Comparison of ENCODE assay signal across 18 cellular contexts in the genomic region with DNA sequence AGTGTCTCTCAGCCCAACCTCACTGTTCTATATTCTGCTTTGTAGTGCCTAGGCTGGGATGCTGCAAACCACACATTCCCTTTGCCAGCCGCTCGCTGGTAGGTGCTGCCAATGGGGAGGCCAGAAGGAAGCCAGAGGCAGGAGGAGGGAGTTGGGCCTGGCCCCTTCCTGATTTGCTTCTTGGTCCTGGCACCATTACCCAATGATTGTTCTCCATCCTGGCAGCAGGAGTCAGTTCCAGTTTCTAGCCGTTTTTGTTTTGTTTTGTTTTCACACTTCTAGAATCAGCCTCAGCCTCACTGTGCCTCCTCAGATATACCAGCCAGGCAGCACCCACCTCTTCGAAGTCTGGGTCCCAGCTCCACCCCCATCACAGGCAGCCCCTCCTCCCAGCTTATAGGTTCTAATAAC. TPM values are rescaled to one million over a fixed set of nuclear protein-coding genes. Genes with fewer than 3 reads are reported as not detected.
DNase-seq lines count a peak whose midpoint lies in the region; ATAC-seq, FAIRE-seq and TF ChIP-seq lines count a peak whose summit lies in the region.
"Had no signal": no experiment of that assay in that cellular context is flagged by ENCODE, and none has a peak within 500 bp of the region (broad histone marks: within the 10 kb centered on the region; RNA-seq: fewer than 3 reads in every experiment).

No MANE protein-coding gene starts in this region.

- no peak for TF ChIP-seq POLR2A in breast epithelium (IDR thresholded peaks at IDR 0.05)
- TF ChIP-seq POLR2A in HepG2 (IDR thresholded peaks at IDR 0.05; ENCODE audit: insufficient read depth in 1 of 2, low read depth in 2 of 2, low read length in 2 of 2): no peak

- H3K27me3 ChIP-seq in breast epithelium (no peaks in the 10 kb centered on the region), thoracic aorta (replicated peaks; ENCODE audit: insufficient read depth) (no peaks in the 10 kb centered on the region), HepG2 (ENCODE audit: control insufficient read depth in 1 of 2, insufficient read depth in 2 of 2, low read length in 2 of 2) (peaks cover 3 to 46% of the 10 kb centered on the region in 2 experiments; a peak in 4 of 5 replicates)
- H3K27me3 ChIP-seq: adrenal gland, pancreas, upper lobe of left lung had no signal

- no TSS peak for BruUV-seq in MCF 10A (replicated peaks; lab: Mats Ljungman, UMichigan)
- no TSS peak for BruUV-seq in HepG2 (replicated peaks; lab: Mats Ljungman, UMichigan)

- no peak for DNase-seq in breast epithelium (ENCODE audit: low spot score in 2 of 2)
- no peak for DNase-seq in MCF 10A (ENCODE audit: unreplicated experiment)
- DNase-seq in NOMO-1 treated with dmso at 0.1 percent for 144 hours (lab: John Stamatoyannopoulos, UW; ENCODE audit: unreplicated experiment): peak; percentile 24
- peak; percentile 39 for DNase-seq in globus pallidus (ENCODE audit: low spot score)
- DNase-seq in thoracic aorta (ENCODE audit: low spot score): no peak
- no peak for DNase-seq in HepG2 (ENCODE audit: low spot score)
- no peak for DNase-seq in progenitor cell of endocrine pancreas (ENCODE audit: low spot score, unreplicated experiment)
- DNase-seq: activated T-cell treated with anti-CD3 and anti-CD28 coated beads, Interleukin-2, amount 50 U/mL, for 24 hours; NCI-H1105; NCI-H748 treated with DMSO at 0.1 percent for 48 hours; pancreas; stimulated activated CD4-positive, alpha-beta T cell treated with anti-CD3 and anti-CD28 coated beads, Interleukin-12 subunit alpha, Interleukin-12 subunit beta, amount 100 ng/mL, for 4 hours; upper lobe of left lung had no signal

- no peak overlapping the region for H3K4me2 ChIP-seq in HepG2 (ENCODE audit: low read depth, low read length)

- H3K27ac Mint-ChIP-seq in MCF 10A (ENCODE audit: low read depth, unreplicated experiment): no peak overlapping the region
- no peak overlapping the region for H3K27ac Mint-ChIP-seq in progenitor cell of endocrine pancreas
- H3K27ac Mint-ChIP-seq: activated T-cell treated with anti-CD3 and anti-CD28 coated beads, Interleukin-2, amount 50 U/mL, for 24 hours; memory B cell had no signal

- H3K27ac ChIP-seq in breast epithelium: peak overlapping the region; percentile 58 to 83
- peak overlapping the region; percentile 34 to 37 for H3K27ac ChIP-seq in thoracic aorta
- no peak overlapping the region for H3K27ac ChIP-seq in HepG2 (ENCODE audit: extremely low read length, insufficient read depth, low read length)
- H3K27ac ChIP-seq: adrenal gland, pancreas, upper lobe of left lung had no signal

- H3K27me3 Mint-ChIP-seq in MCF 10A (ENCODE audit: insufficient read depth, unreplicated experiment): peaks cover 11% of the 10 kb centered on the region
- H3K27me3 Mint-ChIP-seq in progenitor cell of endocrine pancreas: peaks cover 39% of the 10 kb centered on the region

- H3K4me1 ChIP-seq in breast epithelium (peaks cover 0 to 5% of the 10 kb centered on the region in 2 donors), thoracic aorta (ENCODE audit: control insufficient read depth in 1 of 2, low read depth in 2 of 2) (peaks cover 4 to 25% of the 10 kb centered on the region in 2 donors), HepG2 (ENCODE audit: insufficient read depth, low read length) (peaks cover 12% of the 10 kb centered on the region)
- H3K4me1 ChIP-seq: adrenal gland, pancreas had no signal

- FAIRE-seq in HepG2 (lab: Jason Lieb, UNC): no peak
- FAIRE-seq: D721Med, pancreas had no signal

- TF ChIP-seq EP300 in HepG2 (IDR thresholded peaks at IDR 0.05; ENCODE audit: low read depth in 2 of 2, low read length in 2 of 2): no peak
- TF ChIP-seq EP300 in HepG2 (CRISPR knock-in tag; IDR thresholded peaks at IDR 0.05; ENCODE audit: borderline replicate concordance): no peak

- no peaks in the 10 kb centered on the region for H3K9me3 Mint-ChIP-seq in MCF 10A (ENCODE audit: unreplicated experiment)
- H3K9me3 Mint-ChIP-seq in progenitor cell of endocrine pancreas (ENCODE audit: low read depth): no peaks in the 10 kb centered on the region
- H3K9me3 Mint-ChIP-seq: activated T-cell treated with anti-CD3 and anti-CD28 coated beads, Interleukin-2, amount 50 U/mL, for 24 hours; memory B cell had no signal

- H3K4me1 Mint-ChIP-seq in MCF 10A (ENCODE audit: insufficient read depth, unreplicated experiment) (peaks cover 20% of the 10 kb centered on the region), progenitor cell of endocrine pancreas (ENCODE audit: low read depth) (no peaks in the 10 kb centered on the region)

- H3K79me2 ChIP-seq in HepG2 (ENCODE audit: insufficient read depth, low read length): no peaks in the 10 kb centered on the region

- CTCF ChIA-PET in MCF 10A (lab: Yijun Ruan, JAX) (interaction anchor here (0.7 to 3.1 kb wide), 6 partner anchors 10 to 129 kb away, joined by 3 to 18 read pairs (median 6); no protein-coding TSS in a partner anchor), HepG2 (lab: Yijun Ruan, JAX; ENCODE audit: low intra/inter-chr PET ratio, low total read pairs) (no interaction called here)

- TF ChIP-seq RAD21 in HepG2 (CRISPR knock-in tag; IDR thresholded peaks at IDR 0.05): no peak

- 50% methylated on average over 4 of the region's 4 CpGs for WGBS in HepG2 (ENCODE audit: low lambda C conversion rate)

- H3K36me3 Mint-ChIP-seq in MCF 10A (ENCODE audit: insufficient read depth, unreplicated experiment) (no peaks in the 10 kb centered on the region), progenitor cell of endocrine pancreas (ENCODE audit: insufficient read depth) (no peaks in the 10 kb centered on the region)
- H3K36me3 Mint-ChIP-seq: memory B cell had no signal

- H2AFZ ChIP-seq in HepG2 (ENCODE audit: low read length): no peak overlapping the region

- in situ Hi-C loops in HepG2 (cut with HindIII; ENCODE audit: extremely low pct_ligation_motif_present, low pct_unique_long_range_greater_than_20kb): no loop called here

- intact Hi-C loops in breast epithelium (cut with DNase I; ENCODE audit: low total_unique reads): no loop called here
- intact Hi-C loops in MCF 10A (cut with micrococcal nuclease): no loop called here
- intact Hi-C loops in HepG2 (cut with micrococcal nuclease; ENCODE audit: unreplicated experiment): no loop called here

- no peak overlapping the region for H3K9ac ChIP-seq in HepG2 (ENCODE audit: insufficient read depth, low read depth, low read length)

- POLR2A ChIA-PET in MCF 10A (lab: Yijun Ruan, JAX) (no interaction called here), HepG2 (lab: Yijun Ruan, JAX) (no interaction called here)

- no peak for ATAC-seq in thoracic aorta (ENCODE audit: insufficient number of reproducible peaks, low FRiP score, low read depth)
- ATAC-seq in HepG2: no peak
- ATAC-seq in HG03469 (IDR thresholded peaks at IDR 0.05; ENCODE audit: unreplicated experiment): no peak

- no peaks in the 10 kb centered on the region; the same call in 1 of the 2 replicates for H4K20me1 ChIP-seq in HepG2 (ENCODE audit: insufficient read depth, low read length)

- TF ChIP-seq CTCF in breast epithelium (IDR thresholded peaks at IDR 0.05) (no peak), MCF 10A (IDR thresholded peaks at IDR 0.05; ENCODE audit: unreplicated experiment) (no peak), thoracic aorta (IDR thresholded peaks at IDR 0.05) (no peak), HepG2 (CRISPR knock-in tag; IDR thresholded peaks at IDR 0.05) (no peak), progenitor cell of endocrine pancreas (IDR thresholded peaks at IDR 0.05; ENCODE audit: unreplicated experiment) (no peak)

- H3K4me3 Mint-ChIP-seq in MCF 10A (ENCODE audit: unreplicated experiment) (no peak overlapping the region), progenitor cell of endocrine pancreas (ENCODE audit: low read depth) (no peak overlapping the region)
- H3K4me3 Mint-ChIP-seq: activated T-cell treated with anti-CD3 and anti-CD28 coated beads, Interleukin-2, amount 50 U/mL, for 24 hours; memory B cell had no signal

- H3K9me3 ChIP-seq in breast epithelium (no peaks in the 10 kb centered on the region), thoracic aorta (no peaks in the 10 kb centered on the region), HepG2 (ENCODE audit: low read length) (no peaks in the 10 kb centered on the region)
- H3K9me3 ChIP-seq: adrenal gland, pancreas, upper lobe of left lung had no signal

- H3K4me3 ChIP-seq in breast epithelium (peak overlapping the region in 1 of 3 donors; percentile 15), thoracic aorta (peak overlapping the region; percentile 38), HepG2 (replicated peaks in 1 of 3; ENCODE audit: insufficient read depth in 1 of 3, low read depth in 2 of 3, low read length in 3 of 3) (no peak overlapping the region)
- H3K4me3 ChIP-seq: adrenal gland, pancreas, upper lobe of left lung had no signal

- H3K36me3 ChIP-seq in breast epithelium: no peaks in the 10 kb centered on the region
- H3K36me3 ChIP-seq in thoracic aorta: no peaks in the 10 kb centered on the region
- no peaks in the 10 kb centered on the region for H3K36me3 ChIP-seq in HepG2 (replicated peaks in 1 of 2; ENCODE audit: control insufficient read depth in 1 of 2, insufficient read depth in 2 of 2, low read length in 2 of 2)
- H3K36me3 ChIP-seq: adrenal gland, pancreas, upper lobe of left lung had no signal

RNA-seq across cellular contexts. Expression of a gene that starts 27.4 kb away (rescaled TPM):
- total RNA-seq in breast epithelium (10 to 100 TPM in 1 of 3 donors, 1 to 10 TPM in 2; 6.9 to 26.1 (median 6.9) TPM), MCF 10A (2022) (not detected in 2 replicates), thoracic aorta (10 to 100 TPM; 15.4 to 24.5 TPM), HepG2 (2016; rRNA removed; fragmentation: Illumina TruSeq; extraction: Trizol) (3.8 and 8.8 TPM in 2 replicates), progenitor cell of endocrine pancreas (3.6 and 3.7 TPM in 2 replicates)
- total RNA-seq in HepG2 (2016; cell fraction: cytosol; rRNA removed; fragmentation: Illumina TruSeq; extraction: Trizol; ENCODE audit: low read depth): 0.91 and 0.97 TPM in 2 replicates
- total RNA-seq in HepG2 (2016; cell fraction: insoluble cytoplasmic fraction; rRNA removed; fragmentation: Illumina TruSeq; extraction: Trizol): 3.1 and 9.9 TPM in 2 replicates
- total RNA-seq in HepG2 (2016; cell fraction: membrane; rRNA removed; fragmentation: Illumina TruSeq; extraction: Trizol): 2.6 and 3.1 TPM in 2 replicates
- 9.7 TPM in 2 replicates for total RNA-seq in HepG2 (2016; cell fraction: nucleus; rRNA removed; fragmentation: Illumina TruSeq; extraction: Trizol)
- 21.1 and 31.3 TPM in 2 replicates for polyA plus RNA-seq in HepG2 (2011; rRNA removed)
- 19.8 and 25.9 TPM in 2 replicates for polyA plus RNA-seq in HepG2 (2011; cell fraction: cytosol; rRNA removed)
- polyA plus RNA-seq in HepG2 (2011; cell fraction: nucleus; rRNA removed): 20.8 and 24.7 TPM in 2 replicates
- 12.1 and 16.1 TPM in 2 replicates for polyA plus RNA-seq in HepG2 (2012)
- 0.87 and 1.0 TPM in 2 replicates for polyA plus RNA-seq in HepG2 (2016; cell fraction: cytosol; fragmentation: Illumina TruSeq; extraction: Trizol; ENCODE audit: low read depth)
- 3.1 and 3.6 TPM in 2 replicates for polyA plus RNA-seq in HepG2 (2016; cell fraction: insoluble cytoplasmic fraction; fragmentation: Illumina TruSeq; extraction: Trizol; ENCODE audit: low read depth)
- polyA plus RNA-seq in HepG2 (2016; cell fraction: membrane; fragmentation: Illumina TruSeq; extraction: Trizol; ENCODE audit: low read depth): 2.1 and 2.4 TPM in 2 replicates
- 12.3 and 13.7 TPM in 2 replicates for polyA plus RNA-seq in HepG2 (2016; cell fraction: nucleus; fragmentation: Illumina TruSeq; extraction: Trizol; ENCODE audit: insufficient read depth, low read depth)
- polyA minus RNA-seq in HepG2 (2011; rRNA and poly(A)+ RNA removed; ENCODE audit: low replicate concordance): 33.3 TPM in 1 of 2 replicates, not detected in the other
- polyA minus RNA-seq in HepG2 (2011; cell fraction: cytosol; rRNA and poly(A)+ RNA removed): 13.7 and 23.0 TPM in 2 replicates
- 7.2 and 9.9 TPM in 2 replicates for polyA minus RNA-seq in HepG2 (2011; cell fraction: nucleus; rRNA and poly(A)+ RNA removed)
- total RNA-seq: HT1080 had no signal

Comparison
In these comparisons a context has a peak if more than half of its experiments do, and no peak if none do; other contexts are left out.
1. DNase-seq: peak in NOMO-1 treated with dmso at 0.1 percent for 144 hours (single experiment) and globus pallidus (single experiment); none in breast epithelium (0 of 2), MCF 10A (single experiment), thoracic aorta (single experiment), HepG2 (single experiment) and progenitor cell of endocrine pancreas (single experiment).